ENCODE assay signal across 38 cellular contexts in the genomic region with DNA sequence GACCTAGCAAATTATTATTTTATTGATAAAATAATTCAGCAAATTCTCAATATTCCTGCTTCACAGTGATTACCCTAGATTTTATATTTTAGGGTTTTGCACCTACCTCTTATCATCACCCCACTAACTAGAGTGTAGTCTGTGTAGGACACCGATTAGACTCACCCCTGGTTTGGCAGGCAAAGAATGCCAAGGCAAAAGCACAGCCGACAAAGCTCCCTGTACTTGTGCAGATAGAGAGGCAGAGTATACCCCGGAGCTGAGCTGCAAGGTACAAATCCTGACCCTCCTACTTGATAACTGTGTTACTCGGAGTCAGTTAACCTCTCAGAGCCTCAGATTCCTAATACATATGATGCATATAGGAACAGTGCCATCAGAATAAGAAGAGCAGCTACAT.
"Had no signal": no experiment of that assay in that cellular context is flagged by ENCODE, and none has a peak within 500 bp of the region (broad histone marks: within the 10 kb centered on the region; RNA-seq: fewer than 3 reads in every experiment).

No MANE protein-coding gene starts in this region.

- H3K9me3 ChIP-seq: adrenal gland, body of pancreas, breast epithelium had no signal

- H3K27me3 ChIP-seq: adrenal gland, body of pancreas, brain microvascular endothelial cell, breast epithelium had no signal

- ATAC-seq: activated CD4-positive, CD25-positive, alpha-beta regulatory T cell treated with anti-CD3 and anti-CD28 coated beads, Interleukin-2, amount 50 U/mL, for 24 hours; activated CD8-positive, alpha-beta T cell treated with anti-CD3 and anti-CD28 coated beads for 36 hours; activated naive CD4-positive, alpha-beta T cell treated with anti-CD3 and anti-CD28 coated beads, Interleukin-2, amount 50 U/mL, for 72 hours; activated T-helper 17 cell treated with anti-CD3 and anti-CD28 coated beads, Interleukin-2, amount 50 U/mL, for 72 hours; body of pancreas; WTC11 had no signal

- H3K4me1 ChIP-seq: body of pancreas, breast epithelium had no signal

- H3K36me3 ChIP-seq: adrenal gland, brain microvascular endothelial cell, breast epithelium, WERI-Rb-1 had no signal

- H3K27ac ChIP-seq: adrenal gland, body of pancreas, brain microvascular endothelial cell, breast epithelium, WERI-Rb-1 had no signal

- H3K36me3 Mint-ChIP-seq: activated CD4-positive, alpha-beta memory T cell treated with anti-CD3 and anti-CD28 coated beads for 36 hours; activated naive CD4-positive, alpha-beta T cell treated with anti-CD3 and anti-CD28 coated beads, Interleukin-2, amount 50 U/mL, for 72 hours; activated naive CD8-positive, alpha-beta T cell treated with anti-CD3 and anti-CD28 coated beads for 36 hours; WTC11 had no signal

- DNase-seq: activated CD4-positive, alpha-beta memory T cell treated with anti-CD3 and anti-CD28 coated beads for 36 hours; activated CD4-positive, alpha-beta T cell treated with anti-CD3 and anti-CD28 coated beads for 1 hour; activated CD4-positive, alpha-beta T cell treated with anti-CD3 and anti-CD28 coated beads for 4 hours; activated CD4-positive, alpha-beta T cell treated with anti-CD3 and anti-CD28 coated beads, Interleukin-2, amount 10 ng/mL, durations not matched to agents 24 days and 14 days; activated CD4-positive, alpha-beta T cell treated with anti-CD3 and anti-CD28 coated beads, Interleukin-2, amount 50 U/mL, for 1 hour; activated CD4-positive, alpha-beta T cell treated with anti-CD3 and anti-CD28 coated beads, Interleukin-2, amount 50 U/mL, for 4 hours; activated CD4-positive, CD25-positive, alpha-beta regulatory T cell; activated CD8-positive, alpha-beta memory T cell treated with anti-CD3 and anti-CD28 coated beads, Interleukin-2, amount 50 U/mL, for 4 hours; activated CD8-positive, alpha-beta T cell treated with anti-CD3 and anti-CD28 coated beads for 36 hours; activated effector memory CD4-positive, alpha-beta T cell treated with anti-CD3 and anti-CD28 coated beads, Interleukin-2, amount 50 U/mL, for 16 hours; activated gamma-delta T cell treated with Interleukin-2 at 50 U/mL for 16 hours; activated naive CD4-positive, alpha-beta T cell; activated naive CD4-positive, alpha-beta T cell treated with anti-CD3 and anti-CD28 coated beads for 36 hours; activated naive CD4-positive, alpha-beta T cell treated with anti-CD3 and anti-CD28 coated beads, Interleukin-2, amount 50 U/mL, for 16 hours; activated naive CD8-positive, alpha-beta T cell treated with anti-CD3 and anti-CD28 coated beads for 36 hours; activated T-cell treated with anti-CD3 and anti-CD28 coated beads for 4 hours; activated T-cell treated with anti-CD3 and anti-CD28 coated beads, Interleukin-2, amount 50 U/mL, for 1 hour; activated T-cell treated with anti-CD3 and anti-CD28 coated beads, Interleukin-2, amount 50 U/mL, for 48 hours; adrenal gland; amniotic stem cell; aorta; body of pancreas; brain microvascular endothelial cell; caudate nucleus; cerebellar nuclear complex; SW 1271; T-helper 1 cell; T-helper 2 cell; T-helper 9 cell; WERI-Rb-1 had no signal

- H3K4me3 Mint-ChIP-seq: activated CD4-positive, alpha-beta memory T cell treated with anti-CD3 and anti-CD28 coated beads for 36 hours; activated CD4-positive, alpha-beta T cell treated with anti-CD3 and anti-CD28 coated beads, Interleukin-2, amount 10 ng/mL, durations not matched to agents 24 days and 14 days; activated CD8-positive, alpha-beta T cell treated with anti-CD3 and anti-CD28 coated beads for 36 hours; activated naive CD4-positive, alpha-beta T cell treated with anti-CD3 and anti-CD28 coated beads for 36 hours; activated naive CD8-positive, alpha-beta T cell treated with anti-CD3 and anti-CD28 coated beads for 36 hours; activated T-helper 17 cell treated with anti-CD3 and anti-CD28 coated beads, Interleukin-2, amount 50 U/mL, for 72 hours; central memory CD8-positive, alpha-beta T cell; T-helper 1 cell treated with Interleukin-12 subunit alpha and Interleukin-12 subunit beta and Interleukin-4 antibody, amounts not matched to agents 30 μg/mL and 1 μg/mL, for 36 hours; T-helper 2 cell treated with Interferon-gamma antibody and Interleukin-4, amounts not matched to agents 5 μg/mL and 100 μg/mL, for 36 hours; WTC11 had no signal

- H3K4me3 ChIP-seq: adrenal gland, body of pancreas, breast epithelium had no signal

- H3K4me1 Mint-ChIP-seq: activated CD4-positive, alpha-beta T cell treated with anti-CD3 and anti-CD28 coated beads, Interleukin-2, amount 10 ng/mL, durations not matched to agents 24 days and 14 days; activated naive CD8-positive, alpha-beta T cell treated with anti-CD3 and anti-CD28 coated beads for 36 hours; activated T-helper 17 cell treated with anti-CD3 and anti-CD28 coated beads, Interleukin-2, amount 50 U/mL, for 72 hours; central memory CD8-positive, alpha-beta T cell; WTC11 had no signal

- H3K27me3 Mint-ChIP-seq: activated T-helper 17 cell treated with anti-CD3 and anti-CD28 coated beads, Interleukin-2, amount 50 U/mL, for 72 hours had no signal

- H3K9me3 Mint-ChIP-seq: activated CD4-positive, alpha-beta memory T cell treated with anti-CD3 and anti-CD28 coated beads for 36 hours; activated CD4-positive, alpha-beta T cell treated with anti-CD3 and anti-CD28 coated beads, Interleukin-2, amount 10 ng/mL, durations not matched to agents 24 days and 14 days; activated CD8-positive, alpha-beta T cell treated with anti-CD3 and anti-CD28 coated beads for 36 hours; activated naive CD4-positive, alpha-beta T cell treated with anti-CD3 and anti-CD28 coated beads for 36 hours; activated naive CD4-positive, alpha-beta T cell treated with anti-CD3 and anti-CD28 coated beads, Interleukin-2, amount 50 U/mL, for 72 hours; activated naive CD8-positive, alpha-beta T cell treated with anti-CD3 and anti-CD28 coated beads for 36 hours; activated T-helper 17 cell treated with anti-CD3 and anti-CD28 coated beads, Interleukin-2, amount 50 U/mL, for 72 hours; central memory CD8-positive, alpha-beta T cell; T-helper 1 cell treated with Interleukin-12 subunit alpha and Interleukin-12 subunit beta and Interleukin-4 antibody, amounts not matched to agents 30 μg/mL and 1 μg/mL, for 36 hours; T-helper 2 cell treated with Interferon-gamma antibody and Interleukin-4, amounts not matched to agents 5 μg/mL and 100 μg/mL, for 36 hours; WTC11 had no signal

- H3K27ac Mint-ChIP-seq: activated CD4-positive, alpha-beta memory T cell treated with anti-CD3 and anti-CD28 coated beads for 36 hours; activated CD4-positive, alpha-beta T cell treated with anti-CD3 and anti-CD28 coated beads, Interleukin-2, amount 10 ng/mL, durations not matched to agents 24 days and 14 days; activated CD8-positive, alpha-beta T cell treated with anti-CD3 and anti-CD28 coated beads for 36 hours; activated naive CD4-positive, alpha-beta T cell treated with anti-CD3 and anti-CD28 coated beads for 36 hours; activated naive CD4-positive, alpha-beta T cell treated with anti-CD3 and anti-CD28 coated beads, Interleukin-2, amount 50 U/mL, for 72 hours; activated naive CD8-positive, alpha-beta T cell treated with anti-CD3 and anti-CD28 coated beads for 36 hours; activated T-helper 17 cell treated with anti-CD3 and anti-CD28 coated beads, Interleukin-2, amount 50 U/mL, for 72 hours; T-helper 1 cell treated with Interleukin-12 subunit alpha and Interleukin-12 subunit beta and Interleukin-4 antibody, amounts not matched to agents 30 μg/mL and 1 μg/mL, for 36 hours; T-helper 2 cell treated with Interferon-gamma antibody and Interleukin-4, amounts not matched to agents 5 μg/mL and 100 μg/mL, for 36 hours; WTC11 had no signal
